Comparison of ENCODE assay signal across 1 cellular context in genomic region chr2:200362202-200362917, GRCh38.
TF ChIP-seq lines count a peak whose summit lies in the region.

No MANE protein-coding gene starts in this region.

TF ChIP-seq in GM23338, 12 proteins besides CTCF, POLR2A, EP300 and RAD21 (continued from another document):
- TF ChIP-seq REST (IDR thresholded peaks at IDR 0.05; ENCODE audit: unreplicated experiment) (no peak), ZNF462 (CRISPR knock-in tag; IDR thresholded peaks at IDR 0.05) (no peak), POLR2AphosphoS5 (IDR thresholded peaks at IDR 0.05; ENCODE audit: low read depth) (no peak), ZNF114 (CRISPR knock-in tag; IDR thresholded peaks at IDR 0.05) (no peak), EZH2phosphoT487 (IDR thresholded peaks at IDR 0.05; ENCODE audit: unreplicated experiment) (no peak), JUNB (IDR thresholded peaks at IDR 0.05; ENCODE audit: unreplicated experiment) (no peak), NANOG (IDR thresholded peaks at IDR 0.05; ENCODE audit: borderline replicate concordance) (no peak), CREB1 (CRISPR knock-in tag; IDR thresholded peaks at IDR 0.05; ENCODE audit: low read depth) (no peak), EZH2 (IDR thresholded peaks at IDR 0.05; ENCODE audit: low read depth, unreplicated experiment) (no peak)
TF ChIP-seq in GM23338: peak in this region for 0.
